14 cellular contexts compared by ENCODE assay signal in the genomic region with DNA sequence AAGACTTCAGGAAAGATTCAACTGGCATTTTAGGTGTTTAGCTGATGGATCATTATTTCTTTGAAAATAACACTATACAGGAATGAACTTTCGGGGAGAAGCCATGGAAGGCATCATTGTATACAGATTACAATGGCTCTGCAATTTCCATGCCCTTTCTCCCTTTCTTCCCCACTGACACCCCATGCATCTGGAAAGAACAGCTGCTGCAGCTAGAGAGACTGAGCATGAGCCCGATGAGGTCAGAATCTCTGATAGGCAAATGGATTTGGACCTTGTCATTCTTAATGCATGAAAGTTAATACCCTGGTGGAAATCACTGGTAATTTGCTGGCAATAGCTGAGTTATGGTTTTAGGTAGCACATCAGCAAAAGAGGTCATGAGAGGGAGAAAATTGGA. TPM values are rescaled to one million over a fixed set of nuclear protein-coding genes. Genes with fewer than 3 reads are reported as not detected.
A peak's percentile ranks its signal among the peaks of the same experiment; 100 is the strongest.
DNase-seq lines count a peak whose midpoint lies in the region; ATAC-seq and TF ChIP-seq lines count a peak whose summit lies in the region.
"Had no signal": no experiment of that assay in that cellular context is flagged by ENCODE, and none has a peak within 500 bp of the region (broad histone marks: within the 10 kb centered on the region; RNA-seq: fewer than 3 reads in every experiment).

No MANE protein-coding gene starts in this region.

- ATAC-seq in natural killer cell = no peak
- ATAC-seq in GM19455 (IDR thresholded peaks at IDR 0.05; ENCODE audit: unreplicated experiment) = no peak
- ATAC-seq: A549 had no signal

- CTCF ChIA-PET in HEK293T (lab: Yijun Ruan, JAX) = no interaction called here

- H3K9me3 Mint-ChIP-seq in natural killer cell = peaks cover 0 to 7% of the 10 kb centered on the region in 2 donors

- H3K27ac ChIP-seq in angular gyrus (ENCODE audit: low read depth, low read length) (peak overlapping the region; percentile 62), temporal lobe (ENCODE audit: low read depth, low read length) (peak overlapping the region; percentile 64)
- H3K27ac ChIP-seq: A549 had no signal

- no peak for TF ChIP-seq CTCF in natural killer cell (IDR thresholded peaks at IDR 0.05)

- H3K4me3 Mint-ChIP-seq in natural killer cell = no peak overlapping the region

- no peak overlapping the region for H3K27ac Mint-ChIP-seq in natural killer cell

- POLR2A ChIA-PET in HEK293T (lab: Yijun Ruan, JAX) = no interaction called here

- no peaks in the 10 kb centered on the region for H3K36me3 Mint-ChIP-seq in natural killer cell

- H3K27me3 Mint-ChIP-seq in natural killer cell (ENCODE audit: low read depth in 2 of 2) = peaks cover 0 to 3% of the 10 kb centered on the region in 2 donors

- intact Hi-C loops in natural killer cell (cut with micrococcal nuclease) = no loop called here

- H3K4me1 Mint-ChIP-seq in natural killer cell = no peaks in the 10 kb centered on the region

- DNase-seq in LHCN-M2 (ENCODE audit: low read depth) = peak; percentile 2
- peak; percentile 25 for DNase-seq in middle frontal gyrus (ENCODE audit: extremely low spot score, low spot score)
- no peak for DNase-seq in natural killer cell
- DNase-seq in HEK293T (ENCODE audit: extremely low spot score) = no peak
- DNase-seq: BE2C, DMS79, Karpas-422, NCI-H187, NCI-H774, Right ventricle myocardium superior had no signal

TF ChIP-seq in HEK293T, 16 proteins besides CTCF, POLR2A, EP300 and RAD21:
- no peak for TF ChIP-seq FOXK2 (IDR thresholded peaks at IDR 0.05)
- TF ChIP-seq ELF4 (IDR thresholded peaks at IDR 0.05) = no peak
- TF ChIP-seq, protein P1, sequence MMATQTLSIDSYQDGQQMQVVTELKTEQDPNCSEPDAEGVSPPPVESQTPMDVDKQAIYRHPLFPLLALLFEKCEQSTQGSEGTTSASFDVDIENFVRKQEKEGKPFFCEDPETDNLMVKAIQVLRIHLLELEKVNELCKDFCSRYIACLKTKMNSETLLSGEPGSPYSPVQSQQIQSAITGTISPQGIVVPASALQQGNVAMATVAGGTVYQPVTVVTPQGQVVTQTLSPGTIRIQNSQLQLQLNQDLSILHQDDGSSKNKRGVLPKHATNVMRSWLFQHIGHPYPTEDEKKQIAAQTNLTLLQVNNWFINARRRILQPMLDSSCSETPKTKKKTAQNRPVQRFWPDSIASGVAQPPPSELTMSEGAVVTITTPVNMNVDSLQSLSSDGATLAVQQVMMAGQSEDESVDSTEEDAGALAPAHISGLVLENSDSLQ (IDR thresholded peaks at IDR 0.05) = no peak
- no peak for TF ChIP-seq HDGF (IDR thresholded peaks at IDR 0.05; ENCODE audit: borderline replicate concordance)
- no peak for TF ChIP-seq NFRKB (IDR thresholded peaks at IDR 0.05)
- no peak for TF ChIP-seq SP1 (IDR thresholded peaks at IDR 0.05)
- no peak for TF ChIP-seq BHLHE40 (IDR thresholded peaks at IDR 0.05; ENCODE audit: borderline replicate concordance)
- no peak for TF ChIP-seq CTBP1 (IDR thresholded peaks at IDR 0.05; ENCODE audit: borderline replicate concordance)
- TF ChIP-seq L3MBTL2 (conservative IDR thresholded peaks at IDR 0.05) = no peak
- no peak for TF ChIP-seq SUZ12 (IDR thresholded peaks at IDR 0.05)
- no peak for TF ChIP-seq FOXA1 (IDR thresholded peaks at IDR 0.05)
- no peak for TF ChIP-seq ZNF384 (IDR thresholded peaks at IDR 0.05)
- TF ChIP-seq LEF1 (IDR thresholded peaks at IDR 0.05; ENCODE audit: borderline replicate concordance) = no peak

RNA-seq across cellular contexts. Expression of a gene that starts 54.8 kb away (rescaled TPM):
- total RNA-seq in LHCN-M2 (2014; rRNA removed) (18.9 and 21.7 TPM in 2 replicates), temporal lobe (25.6 TPM), natural killer cell (1 to 10 TPM; 2.2 to 5.3 (median 3.8) TPM)
- 6.6 TPM for polyA plus RNA-seq in LHCN-M2 (2012)

Comparison
In these comparisons a context has a peak if more than half of its experiments do, and no peak if none do; other contexts are left out.
1. DNase-seq: peak in LHCN-M2 (single experiment) and middle frontal gyrus (single experiment); none in natural killer cell (single experiment) and HEK293T (single experiment).